Comparison of ENCODE assay signal across 8 cellular contexts in genomic region chr16:58128721-58129096, GRCh38. TPM values are rescaled to one million over a fixed set of nuclear protein-coding genes. Genes with fewer than 3 reads are reported as not detected.
DNase-seq lines count a peak whose midpoint lies in the region; ATAC-seq and TF ChIP-seq lines count a peak whose summit lies in the region.

No MANE protein-coding gene starts in this region.

- dilution Hi-C loops in IMR-90 (cut with HindIII; ENCODE audit: low sequenced_read_pairs, unreplicated experiment): no loop called here

- H2BK5ac ChIP-seq in IMR-90 (ENCODE audit: low read depth, low read length, poor library complexity, severe bottlenecking): peak overlapping the region; percentile 72

- H3K36me3 Mint-ChIP-seq in stimulated activated naive B cell treated with anti-CD40 and anti-IgM and Interleukin-4, amounts not matched to agents 10 μg/mL and 1 μg/mL and 100 μg/mL, for 72 hours: peaks cover 0 to 1% of the 10 kb centered on the region in 2 donors

- H3K9me3 Mint-ChIP-seq in stimulated activated naive B cell treated with anti-CD40 and anti-IgM and Interleukin-4, amounts not matched to agents 10 μg/mL and 1 μg/mL and 100 μg/mL, for 72 hours: no peaks in the 10 kb centered on the region

- H3K9me3 ChIP-seq in IMR-90 (ENCODE audit: control insufficient read depth, insufficient read depth, low read length): 0 out of 2 replicates have a peak, but pooled peaks cover 2% of the 10 kb centered on the region

- H3K27me3 ChIP-seq in IMR-90 (ENCODE audit: control insufficient read depth, insufficient read depth, low read length): no peaks in the 10 kb centered on the region

- H3K4me3 ChIP-seq in AG10803 (ENCODE audit: low read length) (peak overlapping the region; percentile 90), IMR-90 (ENCODE audit: insufficient read depth, low read depth, low read length) (peak overlapping the region; percentile 84)

- ATAC-seq in GM19351 (IDR thresholded peaks at IDR 0.05; ENCODE audit: unreplicated experiment) (peak; percentile 14), IMR-90 (ENCODE audit: low read depth) (peak; percentile 2; the same call in 1 of the 2 replicates)
- peak; percentile 14 to 16 for ATAC-seq in stimulated activated naive B cell treated with anti-CD40 and anti-IgM and Interleukin-4, amounts not matched to agents 10 μg/mL and 1 μg/mL and 100 μg/mL, for 72 hours (replicated peaks)

- no peak overlapping the region for H2BK20ac ChIP-seq in IMR-90 (ENCODE audit: low read depth, low read length)

- H3K4me2 ChIP-seq in IMR-90 (ENCODE audit: low read depth, low read length): peak overlapping the region; percentile 99

- TF ChIP-seq POLR2A in IMR-90 (IDR thresholded peaks at IDR 0.05; ENCODE audit: low read depth, low read length): no peak

- peaks cover 16% of the 10 kb centered on the region for H3K9me1 ChIP-seq in IMR-90 (ENCODE audit: insufficient read depth, low read length)

- no peak overlapping the region for H3K56ac ChIP-seq in IMR-90 (ENCODE audit: extremely low read depth, insufficient read depth, low read length)

- H3K4me1 Mint-ChIP-seq in stimulated activated naive B cell treated with anti-CD40 and anti-IgM and Interleukin-4, amounts not matched to agents 10 μg/mL and 1 μg/mL and 100 μg/mL, for 72 hours: peaks cover 29 to 34% of the 10 kb centered on the region in 2 donors

- peak overlapping the region; percentile 56; the same call in 1 of the 2 replicates for H3K4ac ChIP-seq in IMR-90 (ENCODE audit: low read depth, low read length)

- no TSS peak for BruUV-seq in IMR-90 (replicated peaks; lab: Mats Ljungman, UMichigan)

- TF ChIP-seq RAD21 in IMR-90 (IDR thresholded peaks at IDR 0.05; ENCODE audit: low read length): no peak

- H3K27ac ChIP-seq in IMR-90 (ENCODE audit: insufficient read depth, low read length) (peak overlapping the region; percentile 72), adipose tissue (ENCODE audit: low read depth, low read length) (peak overlapping the region; percentile 6)

- WGBS in IMR-90 (ENCODE audit: extremely low coverage in 2 of 2, insufficient read length in 1 of 2), 2 experiments: 4% methylated on average over 3 of the region's 25 CpGs; no CpG with 5 or more reads in 1 of the 2 experiments
- 0 to 3% (median 1%) methylated on average over 12 to 25 of the region's 25 CpGs for WGBS in adipose tissue, 3 donors

- H3K4me1 ChIP-seq in IMR-90 (ENCODE audit: control insufficient read depth, insufficient read depth, low read length): peaks cover 16% of the 10 kb centered on the region

- H4K8ac ChIP-seq in IMR-90 (ENCODE audit: low read depth in 2 of 2, low read length in 2 of 2): no peak overlapping the region; a peak in 1 of 4 replicates

- intact Hi-C loops in IMR-90 (cut with micrococcal nuclease): loop anchor here (5.0 kb wide), 1 partner anchor 391 kb away; the partner anchor contains the start of gene KATNB1

- 0 out of 2 replicates have a peak overlapping the region, but pooled peaks have one; percentile 25 for H2BK120ac ChIP-seq in IMR-90 (ENCODE audit: low read depth, low read length)

- CTCF ChIA-PET in IMR-90 (lab: Yijun Ruan, JAX): interaction anchor here (0.8 kb wide), 1 partner anchor 13 kb away, joined by 3 read pairs; no protein-coding TSS in a partner anchor

- 0 out of 2 replicates have a peak overlapping the region, but pooled peaks have one; percentile 22 for H4K5ac ChIP-seq in IMR-90 (ENCODE audit: low read depth, low read length)

- H2BK15ac ChIP-seq in IMR-90 (ENCODE audit: low read depth, low read length): no peak overlapping the region

- peak overlapping the region; percentile 97 for H2AFZ ChIP-seq in IMR-90 (replicated peaks; ENCODE audit: low read length, poor library complexity)

- no peak overlapping the region; the same call in 1 of the 2 replicates for H4K91ac ChIP-seq in IMR-90 (ENCODE audit: insufficient read depth, low read depth, low read length)

- H3K79me1 ChIP-seq in IMR-90 (ENCODE audit: low read depth in 1 of 2, low read length in 2 of 2): peaks cover 20 to 45% of the 10 kb centered on the region in 2 experiments

- peak overlapping the region; percentile 85 for H2AK9ac ChIP-seq in IMR-90 (replicated peaks; ENCODE audit: low read depth, low read length, poor library complexity)

- TF ChIP-seq CTCF in AG10803 (conservative IDR thresholded peaks at IDR 0.05; ENCODE audit: low read length) (no peak), IMR-90 (conservative IDR thresholded peaks at IDR 0.05; ENCODE audit: low read depth, low read length) (no peak)

- H3K4me3 Mint-ChIP-seq in stimulated activated naive B cell treated with anti-CD40 and anti-IgM and Interleukin-4, amounts not matched to agents 10 μg/mL and 1 μg/mL and 100 μg/mL, for 72 hours: peak overlapping the region; percentile 87 to 88

- H4K20me1 ChIP-seq in IMR-90 (ENCODE audit: insufficient read depth, low read length): peaks cover 47% of the 10 kb centered on the region

- no peaks in the 10 kb centered on the region for H3K36me3 ChIP-seq in IMR-90 (ENCODE audit: control insufficient read depth, insufficient read depth, low read length)

- peak overlapping the region; percentile 70 for H3K23ac ChIP-seq in IMR-90 (ENCODE audit: low read depth, low read length)

- H3K18ac ChIP-seq in IMR-90 (ENCODE audit: low read depth, low read length): no peak overlapping the region

- peak overlapping the region; percentile 85 for H3K9ac ChIP-seq in IMR-90 (ENCODE audit: low read depth, low read length)

- peak overlapping the region; percentile 92 for H3K27ac Mint-ChIP-seq in stimulated activated naive B cell treated with anti-CD40 and anti-IgM and Interleukin-4, amounts not matched to agents 10 μg/mL and 1 μg/mL and 100 μg/mL, for 72 hours

- H3K14ac ChIP-seq in IMR-90 (replicated peaks; ENCODE audit: low read depth, low read length): peak overlapping the region; percentile 34; the same call in 1 of the 2 replicates

- no peak for DNase-seq in AG10803 (ENCODE audit: low read depth)
- no peak for DNase-seq in IMR-90
- peak; percentile 40 for DNase-seq in iPS-NIHi11 (ENCODE audit: low spot score)
- DNase-seq in stimulated activated naive B cell treated with anti-CD40 and anti-IgM and Interleukin-4, amounts not matched to agents 10 μg/mL and 1 μg/mL and 100 μg/mL, for 72 hours: no peak
- no peak for DNase-seq in AG08395 (ENCODE audit: low spot score)
- no peak for DNase-seq in AG20443 (ENCODE audit: low spot score)

- H3K27me3 Mint-ChIP-seq in stimulated activated naive B cell treated with anti-CD40 and anti-IgM and Interleukin-4, amounts not matched to agents 10 μg/mL and 1 μg/mL and 100 μg/mL, for 72 hours: no peaks in the 10 kb centered on the region

- H2AK5ac ChIP-seq in IMR-90 (ENCODE audit: low read depth, low read length): peak overlapping the region; percentile 75; the same call in 1 of the 2 replicates

- in situ Hi-C loops in IMR-90 (cut with MboI; ENCODE audit: low sequenced_read_pairs): loop anchor here (5.0 kb wide), 1 partner anchor 106 kb away; no protein-coding TSS in a partner anchor

- POLR2A ChIA-PET in IMR-90 (lab: Charles Lee; ENCODE audit: unreplicated experiment): interaction anchor here (0.6 kb wide), 1 partner anchor 43 kb away, joined by 3 read pairs; no protein-coding TSS in a partner anchor

TF ChIP-seq in IMR-90, 13 proteins besides CTCF, POLR2A, EP300 and RAD21:
- TF ChIP-seq NFE2L2 (IDR thresholded peaks at IDR 0.05; ENCODE audit: low read depth, low read length) (no peak), ELK1 (IDR thresholded peaks at IDR 0.05; ENCODE audit: borderline replicate concordance, low read depth, low read length) (no peak), RFX5 (IDR thresholded peaks at IDR 0.05; ENCODE audit: low read depth, low read length) (no peak), CHD1 (IDR thresholded peaks at IDR 0.05; ENCODE audit: low read depth, low read length) (no peak), RCOR1 (IDR thresholded peaks at IDR 0.05; ENCODE audit: insufficient replicate concordance, low read length) (no peak), BHLHE40 (IDR thresholded peaks at IDR 0.05; ENCODE audit: low read depth, low read length) (no peak), SMC3 (IDR thresholded peaks at IDR 0.05; ENCODE audit: low read depth, low read length) (no peak), MXI1 (IDR thresholded peaks at IDR 0.05; ENCODE audit: borderline replicate concordance, low read depth, low read length) (no peak), MAZ (IDR thresholded peaks at IDR 0.05; ENCODE audit: borderline replicate concordance, low read depth, low read length) (no peak; the same call in 1 of the 2 replicates), MAFK (IDR thresholded peaks at IDR 0.05; ENCODE audit: low read depth, low read length) (no peak), CEBPB (IDR thresholded peaks at IDR 0.05; ENCODE audit: low read depth, low read length) (no peak), FOS (IDR thresholded peaks at IDR 0.05; ENCODE audit: low read depth, low read length) (no peak)
- TF ChIP-seq, protein P1, sequence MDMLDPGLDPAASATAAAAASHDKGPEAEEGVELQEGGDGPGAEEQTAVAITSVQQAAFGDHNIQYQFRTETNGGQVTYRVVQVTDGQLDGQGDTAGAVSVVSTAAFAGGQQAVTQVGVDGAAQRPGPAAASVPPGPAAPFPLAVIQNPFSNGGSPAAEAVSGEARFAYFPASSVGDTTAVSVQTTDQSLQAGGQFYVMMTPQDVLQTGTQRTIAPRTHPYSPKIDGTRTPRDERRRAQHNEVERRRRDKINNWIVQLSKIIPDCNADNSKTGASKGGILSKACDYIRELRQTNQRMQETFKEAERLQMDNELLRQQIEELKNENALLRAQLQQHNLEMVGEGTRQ (IDR thresholded peaks at IDR 0.05; ENCODE audit: low read depth, low read length): no peak

RNA-seq across cellular contexts. Expression of gene CFAP20, which starts 0.5 kb away (rescaled TPM):
- total RNA-seq in IMR-90 (2012; rRNA removed): 36.4 and 39.1 TPM in 2 replicates
- polyA plus RNA-seq in IMR-90 (2012; rRNA removed) (52.8 and 54.0 TPM in 2 replicates), adipose tissue (10 to 100 TPM; 13.3 to 39.5 (median 31.5) TPM)
- polyA plus RNA-seq in IMR-90 (2012; cell fraction: cytosol; rRNA removed): 38.3 and 51.0 TPM in 2 replicates
- 35.9 and 51.2 TPM in 2 replicates for polyA plus RNA-seq in IMR-90 (2012; cell fraction: nucleus; rRNA removed; ENCODE audit: low replicate concordance)
